In genomic region chr20:8481636-8482035, GRCh38 we compare ENCODE assay signal across 28 cellular contexts.
"Had no signal": no experiment of that assay in that cellular context is flagged by ENCODE, and none has a peak within 500 bp of the region (broad histone marks: within the 10 kb centered on the region; RNA-seq: fewer than 3 reads in every experiment).

No MANE protein-coding gene starts in this region.

- H3K27me3 ChIP-seq: body of pancreas, cardiac muscle cell, heart right ventricle, suprapubic skin, tibial nerve had no signal

- H3K4me1 ChIP-seq: body of pancreas, heart right ventricle, parathyroid adenoma, suprapubic skin, tibial nerve had no signal

- H3K9me3 ChIP-seq: body of pancreas, heart right ventricle, suprapubic skin, tibial nerve had no signal

- H3K4me3 ChIP-seq: body of pancreas, cardiac muscle cell, heart right ventricle, skin epidermis, suprapubic skin, tibial nerve had no signal

- H3K36me3 Mint-ChIP-seq: activated naive CD8-positive, alpha-beta T cell treated with anti-CD3 and anti-CD28 coated beads for 36 hours; memory B cell; stimulated activated effector memory CD8-positive, alpha-beta T cell treated with anti-CD3 and anti-CD28 coated beads, Interleukin-12 subunit alpha, Interleukin-12 subunit beta, amount 100 ng/mL, for 72 hours; T-cell had no signal

- H2AFZ ChIP-seq: parathyroid adenoma had no signal

- H3K9ac ChIP-seq: parathyroid adenoma had no signal

- H3K36me3 ChIP-seq: cardiac muscle cell, heart right ventricle, suprapubic skin, tibial nerve, WERI-Rb-1 had no signal

- ATAC-seq: activated T-cell treated with anti-CD3 and anti-CD28 coated beads, Interleukin-2, amount 50 U/mL, for 4 hours; body of pancreas; heart right ventricle; left cardiac atrium; right cardiac atrium; stimulated activated effector memory CD8-positive, alpha-beta T cell treated with anti-CD3 and anti-CD28 coated beads, Interleukin-12 subunit alpha, Interleukin-12 subunit beta, amount 100 ng/mL, for 72 hours; stimulated activated naive CD8-positive, alpha-beta T cell treated with anti-CD3 and anti-CD28 coated beads, Interleukin-15, amount 100 ng/mL, for 72 hours; T-cell had no signal

- H3K4me3 Mint-ChIP-seq: activated naive CD8-positive, alpha-beta T cell treated with anti-CD3 and anti-CD28 coated beads for 36 hours; activated T-cell treated with anti-CD3 and anti-CD28 coated beads, Interleukin-2, amount 50 U/mL, for 4 hours; memory B cell; nephron; stimulated activated effector memory CD8-positive, alpha-beta T cell treated with anti-CD3 and anti-CD28 coated beads, Interleukin-12 subunit alpha, Interleukin-12 subunit beta, amount 100 ng/mL, for 72 hours; stimulated activated naive CD8-positive, alpha-beta T cell treated with anti-CD3 and anti-CD28 coated beads, Interleukin-15, amount 100 ng/mL, for 72 hours; T-cell; T-helper 2 cell treated with Interferon-gamma antibody and Interleukin-4, amounts not matched to agents 5 μg/mL and 100 μg/mL, for 36 hours had no signal

- H3K27me3 Mint-ChIP-seq: activated naive CD8-positive, alpha-beta T cell treated with anti-CD3 and anti-CD28 coated beads for 36 hours; stimulated activated naive CD8-positive, alpha-beta T cell treated with anti-CD3 and anti-CD28 coated beads, Interleukin-15, amount 100 ng/mL, for 72 hours; T-cell had no signal

- H3K4me1 Mint-ChIP-seq: activated naive CD8-positive, alpha-beta T cell treated with anti-CD3 and anti-CD28 coated beads for 36 hours; nephron; stimulated activated naive CD8-positive, alpha-beta T cell treated with anti-CD3 and anti-CD28 coated beads, Interleukin-15, amount 100 ng/mL, for 72 hours; T-cell had no signal

- H3K9me3 Mint-ChIP-seq: activated T-cell treated with anti-CD3 and anti-CD28 coated beads, Interleukin-2, amount 50 U/mL, for 4 hours; activated T-helper 2 cell treated with anti-CD3 and anti-CD28 coated beads, Interferon-gamma antibody, Interleukin-2, Interleukin-4, amounts not matched to agents 10 μg/mL and 5 μg/mL and 100 μg/mL, durations not matched to agents 14 hours and 24 hours and 36 hours; memory B cell; T-cell; T-helper 2 cell treated with Interferon-gamma antibody and Interleukin-4, amounts not matched to agents 5 μg/mL and 100 μg/mL, for 36 hours had no signal

- DNase-seq: activated CD4-positive, alpha-beta T cell treated with anti-CD3 and anti-CD28 coated beads for 1 hour; activated CD8-positive, alpha-beta memory T cell treated with anti-CD3 and anti-CD28 coated beads, Interleukin-2, amount 50 U/mL, for 48 hours; activated naive CD4-positive, alpha-beta T cell treated with Interleukin-2 at 50 U/mL for 16 hours; activated naive CD8-positive, alpha-beta T cell treated with anti-CD3 and anti-CD28 coated beads for 36 hours; activated T-cell treated with anti-CD3 and anti-CD28 coated beads, Interleukin-2, amount 50 U/mL, for 4 hours; amniotic stem cell; body of pancreas; dermis blood vessel endothelial cell; effector CD8-positive, alpha-beta T cell; erythroblast; heart right ventricle; islet precursor cell; left cardiac atrium; right cardiac atrium; stimulated activated CD4-positive, alpha-beta T cell treated with anti-CD3 and anti-CD28 coated beads, Interleukin-1b, Interleukin-23, amount 100 ng/mL, for 48 hours; stimulated activated naive CD8-positive, alpha-beta T cell treated with anti-CD3 and anti-CD28 coated beads, Interleukin-15, amount 100 ng/mL, for 72 hours; T-cell; WERI-Rb-1 had no signal

- H3K27ac ChIP-seq: body of pancreas, cardiac muscle cell, heart right ventricle, parathyroid adenoma, skin epidermis, suprapubic skin, tibial nerve, WERI-Rb-1 had no signal

- H3K27ac Mint-ChIP-seq: activated naive CD8-positive, alpha-beta T cell treated with anti-CD3 and anti-CD28 coated beads for 36 hours; activated T-helper 2 cell treated with anti-CD3 and anti-CD28 coated beads, Interferon-gamma antibody, Interleukin-2, Interleukin-4, amounts not matched to agents 10 μg/mL and 5 μg/mL and 100 μg/mL, durations not matched to agents 14 hours and 24 hours and 36 hours; memory B cell; nephron; stimulated activated effector memory CD8-positive, alpha-beta T cell treated with anti-CD3 and anti-CD28 coated beads, Interleukin-12 subunit alpha, Interleukin-12 subunit beta, amount 100 ng/mL, for 72 hours; stimulated activated naive CD8-positive, alpha-beta T cell treated with anti-CD3 and anti-CD28 coated beads, Interleukin-15, amount 100 ng/mL, for 72 hours; T-cell; T-helper 2 cell treated with Interferon-gamma antibody and Interleukin-4, amounts not matched to agents 5 μg/mL and 100 μg/mL, for 36 hours had no signal
